In the genomic region with DNA sequence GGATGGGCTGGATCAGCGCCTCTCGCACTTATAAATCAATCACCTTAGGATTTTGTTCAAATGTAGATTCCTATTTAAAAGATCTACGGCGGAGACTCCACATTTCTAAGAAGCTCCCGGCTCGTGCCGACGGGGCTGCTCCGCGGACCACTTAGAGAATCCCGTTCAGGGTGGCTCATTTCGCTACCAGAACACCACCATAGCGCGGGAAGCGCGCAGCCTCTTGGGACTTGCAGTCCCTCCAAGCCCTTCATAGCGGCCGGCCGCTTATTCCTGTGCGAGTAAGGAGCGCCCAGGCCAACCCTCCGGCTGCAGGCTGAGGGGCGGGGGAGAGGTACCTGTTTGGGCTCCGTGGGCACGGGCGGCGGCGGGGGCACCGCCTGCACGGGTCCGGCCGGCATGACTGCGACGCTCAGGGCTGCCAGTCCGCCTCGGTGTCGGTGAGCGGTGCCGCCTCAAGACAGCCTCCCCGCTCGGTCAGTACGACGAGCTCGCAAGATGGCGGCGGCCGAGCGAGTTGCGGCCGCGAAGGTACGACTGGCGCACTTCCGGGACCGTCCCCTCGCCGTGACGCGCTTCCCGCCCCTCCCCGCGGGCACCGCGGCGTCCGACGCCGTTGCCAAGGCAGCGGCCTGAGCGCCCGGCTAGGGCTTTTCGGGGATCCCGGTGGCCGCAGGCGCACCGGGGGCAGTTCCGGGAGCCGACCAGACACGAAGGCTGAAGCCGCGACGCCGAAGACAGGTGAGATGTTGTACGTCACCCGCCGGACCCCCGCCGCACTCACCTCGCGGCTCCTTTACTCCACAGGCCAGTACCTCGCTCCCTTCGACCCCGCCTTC, we compare ENCODE assay signal across 1 cellular context.
TF ChIP-seq lines count a peak whose summit lies in the region.

Gene CCDC157 (plus strand): TSS at position 616 of the 839 bp plus-strand sequence. CDS start 8,994 bp downstream, outside the sequence.
Gene SF3A1 (minus strand): TSS at position 503 of the 839 bp plus-strand sequence. CDS start 102 bp downstream, at position 401.

TF ChIP-seq in HepG2, 621 proteins besides CTCF, POLR2A, EP300 and RAD21 (continued from another document and continues in another):
- TF ChIP-seq, protein P1, sequence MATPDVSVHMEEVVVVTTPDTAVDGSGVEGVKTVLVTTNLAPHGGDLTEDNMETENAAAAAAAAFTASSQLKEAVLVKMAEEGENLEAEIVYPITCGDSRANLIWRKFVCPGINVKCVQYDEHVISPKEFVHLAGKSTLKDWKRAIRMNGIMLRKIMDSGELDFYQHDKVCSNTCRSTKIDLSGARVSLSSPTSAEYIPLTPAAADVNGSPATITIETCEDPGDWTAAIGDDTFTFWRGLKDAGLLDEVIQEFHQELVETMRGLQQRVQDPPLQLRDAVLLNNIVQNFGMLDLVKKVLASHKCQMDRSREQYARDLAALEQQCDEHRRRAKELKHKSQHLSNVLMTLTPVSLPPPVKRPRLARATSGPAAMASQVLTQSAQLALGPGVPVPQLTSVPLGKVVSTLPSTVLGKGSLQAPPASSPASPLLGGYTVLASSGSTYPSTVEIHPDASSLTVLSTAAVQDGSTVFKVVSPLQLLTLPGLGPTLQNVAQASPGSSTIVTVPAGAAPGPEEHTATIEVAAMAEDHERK (CRISPR knock-in tag; IDR thresholded peaks at IDR 0.05; ENCODE audit: low read depth): peak; percentile 54; the same call in 1 of the 2 replicates
- TF ChIP-seq, protein P2, sequence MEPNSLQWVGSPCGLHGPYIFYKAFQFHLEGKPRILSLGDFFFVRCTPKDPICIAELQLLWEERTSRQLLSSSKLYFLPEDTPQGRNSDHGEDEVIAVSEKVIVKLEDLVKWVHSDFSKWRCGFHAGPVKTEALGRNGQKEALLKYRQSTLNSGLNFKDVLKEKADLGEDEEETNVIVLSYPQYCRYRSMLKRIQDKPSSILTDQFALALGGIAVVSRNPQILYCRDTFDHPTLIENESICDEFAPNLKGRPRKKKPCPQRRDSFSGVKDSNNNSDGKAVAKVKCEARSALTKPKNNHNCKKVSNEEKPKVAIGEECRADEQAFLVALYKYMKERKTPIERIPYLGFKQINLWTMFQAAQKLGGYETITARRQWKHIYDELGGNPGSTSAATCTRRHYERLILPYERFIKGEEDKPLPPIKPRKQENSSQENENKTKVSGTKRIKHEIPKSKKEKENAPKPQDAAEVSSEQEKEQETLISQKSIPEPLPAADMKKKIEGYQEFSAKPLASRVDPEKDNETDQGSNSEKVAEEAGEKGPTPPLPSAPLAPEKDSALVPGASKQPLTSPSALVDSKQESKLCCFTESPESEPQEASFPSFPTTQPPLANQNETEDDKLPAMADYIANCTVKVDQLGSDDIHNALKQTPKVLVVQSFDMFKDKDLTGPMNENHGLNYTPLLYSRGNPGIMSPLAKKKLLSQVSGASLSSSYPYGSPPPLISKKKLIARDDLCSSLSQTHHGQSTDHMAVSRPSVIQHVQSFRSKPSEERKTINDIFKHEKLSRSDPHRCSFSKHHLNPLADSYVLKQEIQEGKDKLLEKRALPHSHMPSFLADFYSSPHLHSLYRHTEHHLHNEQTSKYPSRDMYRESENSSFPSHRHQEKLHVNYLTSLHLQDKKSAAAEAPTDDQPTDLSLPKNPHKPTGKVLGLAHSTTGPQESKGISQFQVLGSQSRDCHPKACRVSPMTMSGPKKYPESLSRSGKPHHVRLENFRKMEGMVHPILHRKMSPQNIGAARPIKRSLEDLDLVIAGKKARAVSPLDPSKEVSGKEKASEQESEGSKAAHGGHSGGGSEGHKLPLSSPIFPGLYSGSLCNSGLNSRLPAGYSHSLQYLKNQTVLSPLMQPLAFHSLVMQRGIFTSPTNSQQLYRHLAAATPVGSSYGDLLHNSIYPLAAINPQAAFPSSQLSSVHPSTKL (CRISPR knock-in tag; IDR thresholded peaks at IDR 0.05): peak; percentile 63
- TF ChIP-seq ATF3 (CRISPR knock-in tag; IDR thresholded peaks at IDR 0.05) (no peak), SIX1 (CRISPR knock-in tag; IDR thresholded peaks at IDR 0.05; ENCODE audit: borderline replicate concordance) (no peak), ZNF446 (CRISPR knock-in tag; IDR thresholded peaks at IDR 0.05) (peak; percentile 68; the same call in 1 of the 2 replicates), POGZ (CRISPR knock-in tag; IDR thresholded peaks at IDR 0.05) (peak; percentile 93), ZNF432 (CRISPR knock-in tag; IDR thresholded peaks at IDR 0.05; ENCODE audit: borderline replicate concordance) (no peak), HIVEP1 (CRISPR knock-in tag; IDR thresholded peaks at IDR 0.05) (peak; percentile 76), ZBTB20 (CRISPR knock-in tag; IDR thresholded peaks at IDR 0.05; ENCODE audit: borderline replicate concordance, low read depth) (no peak), NCOA5 (CRISPR knock-in tag; IDR thresholded peaks at IDR 0.05) (no peak), NPAS2 (CRISPR knock-in tag; IDR thresholded peaks at IDR 0.05; ENCODE audit: borderline replicate concordance) (no peak), KDM2A (CRISPR knock-in tag; IDR thresholded peaks at IDR 0.05; ENCODE audit: borderline replicate concordance, low read depth) (peak; percentile 88), MYC (CRISPR knock-in tag; IDR thresholded peaks at IDR 0.05; ENCODE audit: borderline replicate concordance) (peak; percentile 87), SPEN (CRISPR knock-in tag; IDR thresholded peaks at IDR 0.05; ENCODE audit: low read depth) (peak; percentile 92), ZBTB7A (CRISPR knock-in tag; IDR thresholded peaks at IDR 0.05) (no peak), MAF1 (CRISPR knock-in tag; IDR thresholded peaks at IDR 0.05; ENCODE audit: borderline replicate concordance) (peak; percentile 85; the same call in 1 of the 2 replicates), ZNF33A (CRISPR knock-in tag; IDR thresholded peaks at IDR 0.05; ENCODE audit: borderline replicate concordance) (no peak), ZFP37 (CRISPR knock-in tag; IDR thresholded peaks at IDR 0.05; ENCODE audit: borderline replicate concordance) (no peak), ZSCAN22 (CRISPR knock-in tag; IDR thresholded peaks at IDR 0.05) (no peak), ZNF720 (CRISPR knock-in tag; IDR thresholded peaks at IDR 0.05) (no peak), RCOR2 (CRISPR knock-in tag; IDR thresholded peaks at IDR 0.05) (no peak), SIX4 (CRISPR knock-in tag; IDR thresholded peaks at IDR 0.05) (no peak), KMT2A (CRISPR knock-in tag; IDR thresholded peaks at IDR 0.05) (peak; percentile 82; the same call in 1 of the 2 replicates), ADNP (CRISPR knock-in tag; IDR thresholded peaks at IDR 0.05) (no peak)
- TF ChIP-seq, protein P3, sequence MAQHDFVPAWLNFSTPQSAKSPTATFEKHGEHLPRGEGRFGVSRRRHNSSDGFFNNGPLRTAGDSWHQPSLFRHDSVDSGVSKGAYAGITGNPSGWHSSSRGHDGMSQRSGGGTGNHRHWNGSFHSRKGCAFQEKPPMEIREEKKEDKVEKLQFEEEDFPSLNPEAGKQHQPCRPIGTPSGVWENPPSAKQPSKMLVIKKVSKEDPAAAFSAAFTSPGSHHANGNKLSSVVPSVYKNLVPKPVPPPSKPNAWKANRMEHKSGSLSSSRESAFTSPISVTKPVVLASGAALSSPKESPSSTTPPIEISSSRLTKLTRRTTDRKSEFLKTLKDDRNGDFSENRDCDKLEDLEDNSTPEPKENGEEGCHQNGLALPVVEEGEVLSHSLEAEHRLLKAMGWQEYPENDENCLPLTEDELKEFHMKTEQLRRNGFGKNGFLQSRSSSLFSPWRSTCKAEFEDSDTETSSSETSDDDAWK (CRISPR knock-in tag; IDR thresholded peaks at IDR 0.05): no peak
- TF ChIP-seq, protein P4, sequence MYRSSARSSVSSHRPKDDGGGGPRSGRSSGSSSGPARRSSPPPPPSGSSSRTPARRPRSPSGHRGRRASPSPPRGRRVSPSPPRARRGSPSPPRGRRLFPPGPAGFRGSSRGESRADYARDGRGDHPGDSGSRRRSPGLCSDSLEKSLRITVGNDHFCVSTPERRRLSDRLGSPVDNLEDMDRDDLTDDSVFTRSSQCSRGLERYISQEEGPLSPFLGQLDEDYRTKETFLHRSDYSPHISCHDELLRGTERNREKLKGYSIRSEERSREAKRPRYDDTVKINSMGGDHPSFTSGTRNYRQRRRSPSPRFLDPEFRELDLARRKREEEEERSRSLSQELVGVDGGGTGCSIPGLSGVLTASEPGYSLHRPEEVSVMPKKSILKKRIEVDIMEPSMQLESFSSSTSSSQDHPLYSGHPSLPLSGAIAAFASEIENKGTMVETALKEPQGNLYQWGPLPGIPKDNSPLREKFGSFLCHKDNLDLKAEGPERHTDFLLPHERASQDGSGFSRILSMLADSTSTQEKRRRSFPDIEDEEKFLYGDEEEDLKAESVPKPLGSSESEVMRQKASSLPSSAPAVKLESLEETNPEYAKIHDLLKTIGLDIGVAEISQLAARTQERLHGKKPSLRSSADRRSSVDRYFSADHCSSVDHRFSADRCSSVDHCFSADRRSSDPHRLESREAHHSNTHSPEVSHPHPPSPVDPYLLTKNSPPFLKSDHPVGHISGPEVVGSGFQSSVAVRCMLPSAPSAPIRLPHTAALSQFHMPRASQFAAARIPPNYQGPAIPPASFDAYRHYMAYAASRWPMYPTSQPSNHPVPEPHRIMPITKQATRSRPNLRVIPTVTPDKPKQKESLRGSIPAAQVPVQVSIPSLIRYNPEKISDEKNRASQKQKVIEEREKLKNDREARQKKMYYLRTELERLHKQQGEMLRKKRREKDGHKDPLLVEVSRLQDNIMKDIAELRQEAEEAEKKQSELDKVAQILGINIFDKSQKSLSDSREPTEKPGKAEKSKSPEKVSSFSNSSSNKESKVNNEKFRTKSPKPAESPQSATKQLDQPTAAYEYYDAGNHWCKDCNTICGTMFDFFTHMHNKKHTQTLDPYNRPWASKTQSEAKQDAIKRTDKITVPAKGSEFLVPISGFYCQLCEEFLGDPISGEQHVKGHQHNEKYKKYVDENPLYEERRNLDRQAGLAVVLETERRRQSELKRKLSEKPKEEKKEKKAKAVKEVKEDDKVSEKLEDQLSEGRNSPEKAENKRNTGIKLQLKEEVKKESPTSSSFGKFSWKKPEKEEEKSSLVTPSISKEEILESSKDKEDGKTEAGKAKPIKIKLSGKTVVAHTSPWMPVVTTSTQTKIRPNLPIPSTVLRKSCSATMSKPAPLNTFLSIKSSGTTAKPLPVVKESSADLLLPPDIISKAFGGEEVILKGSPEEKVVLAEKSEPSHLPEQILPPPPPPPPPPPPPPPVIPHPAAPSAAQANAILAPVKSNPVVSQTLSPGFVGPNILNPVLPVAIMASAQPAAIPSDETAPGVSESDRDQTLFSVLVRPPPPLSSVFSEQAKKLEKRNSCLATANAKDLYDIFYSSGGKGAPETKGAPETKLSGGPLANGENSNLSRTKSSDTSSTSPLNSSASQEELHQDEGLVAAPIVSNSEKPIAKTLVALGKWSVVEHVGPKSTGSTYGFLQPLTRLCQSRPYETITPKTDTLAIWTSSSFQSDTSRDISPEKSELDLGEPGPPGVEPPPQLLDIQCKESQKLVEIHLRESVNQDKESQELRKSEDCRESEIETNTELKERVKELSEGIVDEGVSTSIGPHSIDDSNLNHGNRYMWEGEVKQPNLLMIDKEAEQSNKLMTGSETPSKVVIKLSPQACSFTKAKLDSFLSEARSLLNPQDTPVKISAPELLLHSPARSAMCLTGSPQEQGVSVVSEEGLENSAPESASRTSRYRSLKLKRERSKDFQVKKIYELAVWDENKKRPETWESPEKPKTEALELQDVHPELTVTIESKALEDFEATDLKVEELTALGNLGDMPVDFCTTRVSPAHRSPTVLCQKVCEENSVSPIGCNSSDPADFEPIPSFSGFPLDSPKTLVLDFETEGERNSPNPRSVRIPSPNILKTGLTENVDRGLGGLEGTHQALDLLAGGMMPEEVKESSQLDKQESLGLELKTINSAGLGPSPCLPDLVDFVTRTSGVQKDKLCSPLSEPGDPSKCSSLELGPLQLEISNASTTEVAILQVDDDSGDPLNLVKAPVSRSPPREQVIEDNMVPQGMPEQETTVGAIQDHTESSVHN (CRISPR knock-in tag; IDR thresholded peaks at IDR 0.05): no peak
- TF ChIP-seq, protein P5, sequence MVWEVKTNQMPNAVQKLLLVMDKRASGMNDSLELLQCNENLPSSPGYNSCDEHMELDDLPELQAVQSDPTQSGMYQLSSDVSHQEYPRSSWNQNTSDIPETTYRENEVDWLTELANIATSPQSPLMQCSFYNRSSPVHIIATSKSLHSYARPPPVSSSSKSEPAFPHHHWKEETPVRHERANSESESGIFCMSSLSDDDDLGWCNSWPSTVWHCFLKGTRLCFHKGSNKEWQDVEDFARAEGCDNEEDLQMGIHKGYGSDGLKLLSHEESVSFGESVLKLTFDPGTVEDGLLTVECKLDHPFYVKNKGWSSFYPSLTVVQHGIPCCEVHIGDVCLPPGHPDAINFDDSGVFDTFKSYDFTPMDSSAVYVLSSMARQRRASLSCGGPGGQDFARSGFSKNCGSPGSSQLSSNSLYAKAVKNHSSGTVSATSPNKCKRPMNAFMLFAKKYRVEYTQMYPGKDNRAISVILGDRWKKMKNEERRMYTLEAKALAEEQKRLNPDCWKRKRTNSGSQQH (CRISPR knock-in tag; IDR thresholded peaks at IDR 0.05; ENCODE audit: low read depth): peak; percentile 94
- TF ChIP-seq, protein P6, sequence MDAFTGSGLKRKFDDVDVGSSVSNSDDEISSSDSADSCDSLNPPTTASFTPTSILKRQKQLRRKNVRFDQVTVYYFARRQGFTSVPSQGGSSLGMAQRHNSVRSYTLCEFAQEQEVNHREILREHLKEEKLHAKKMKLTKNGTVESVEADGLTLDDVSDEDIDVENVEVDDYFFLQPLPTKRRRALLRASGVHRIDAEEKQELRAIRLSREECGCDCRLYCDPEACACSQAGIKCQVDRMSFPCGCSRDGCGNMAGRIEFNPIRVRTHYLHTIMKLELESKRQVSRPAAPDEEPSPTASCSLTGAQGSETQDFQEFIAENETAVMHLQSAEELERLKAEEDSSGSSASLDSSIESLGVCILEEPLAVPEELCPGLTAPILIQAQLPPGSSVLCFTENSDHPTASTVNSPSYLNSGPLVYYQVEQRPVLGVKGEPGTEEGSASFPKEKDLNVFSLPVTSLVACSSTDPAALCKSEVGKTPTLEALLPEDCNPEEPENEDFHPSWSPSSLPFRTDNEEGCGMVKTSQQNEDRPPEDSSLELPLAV (CRISPR knock-in tag; conservative IDR thresholded peaks at IDR 0.05; ENCODE audit: low read depth): no peak
- TF ChIP-seq, protein P7, sequence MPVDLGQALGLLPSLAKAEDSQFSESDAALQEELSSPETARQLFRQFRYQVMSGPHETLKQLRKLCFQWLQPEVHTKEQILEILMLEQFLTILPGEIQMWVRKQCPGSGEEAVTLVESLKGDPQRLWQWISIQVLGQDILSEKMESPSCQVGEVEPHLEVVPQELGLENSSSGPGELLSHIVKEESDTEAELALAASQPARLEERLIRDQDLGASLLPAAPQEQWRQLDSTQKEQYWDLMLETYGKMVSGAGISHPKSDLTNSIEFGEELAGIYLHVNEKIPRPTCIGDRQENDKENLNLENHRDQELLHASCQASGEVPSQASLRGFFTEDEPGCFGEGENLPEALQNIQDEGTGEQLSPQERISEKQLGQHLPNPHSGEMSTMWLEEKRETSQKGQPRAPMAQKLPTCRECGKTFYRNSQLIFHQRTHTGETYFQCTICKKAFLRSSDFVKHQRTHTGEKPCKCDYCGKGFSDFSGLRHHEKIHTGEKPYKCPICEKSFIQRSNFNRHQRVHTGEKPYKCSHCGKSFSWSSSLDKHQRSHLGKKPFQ (CRISPR knock-in tag; IDR thresholded peaks at IDR 0.05; ENCODE audit: insufficient replicate concordance): no peak
